In genomic region chr1:80018348-80018747, GRCh38 we compare ENCODE assay signal across 2 cellular contexts.
TF ChIP-seq lines count a peak whose summit lies in the region.

No MANE protein-coding gene starts in this region.

TF ChIP-seq in SK-N-SH, 30 proteins besides CTCF, POLR2A, EP300 and RAD21:
- TF ChIP-seq, protein P1, sequence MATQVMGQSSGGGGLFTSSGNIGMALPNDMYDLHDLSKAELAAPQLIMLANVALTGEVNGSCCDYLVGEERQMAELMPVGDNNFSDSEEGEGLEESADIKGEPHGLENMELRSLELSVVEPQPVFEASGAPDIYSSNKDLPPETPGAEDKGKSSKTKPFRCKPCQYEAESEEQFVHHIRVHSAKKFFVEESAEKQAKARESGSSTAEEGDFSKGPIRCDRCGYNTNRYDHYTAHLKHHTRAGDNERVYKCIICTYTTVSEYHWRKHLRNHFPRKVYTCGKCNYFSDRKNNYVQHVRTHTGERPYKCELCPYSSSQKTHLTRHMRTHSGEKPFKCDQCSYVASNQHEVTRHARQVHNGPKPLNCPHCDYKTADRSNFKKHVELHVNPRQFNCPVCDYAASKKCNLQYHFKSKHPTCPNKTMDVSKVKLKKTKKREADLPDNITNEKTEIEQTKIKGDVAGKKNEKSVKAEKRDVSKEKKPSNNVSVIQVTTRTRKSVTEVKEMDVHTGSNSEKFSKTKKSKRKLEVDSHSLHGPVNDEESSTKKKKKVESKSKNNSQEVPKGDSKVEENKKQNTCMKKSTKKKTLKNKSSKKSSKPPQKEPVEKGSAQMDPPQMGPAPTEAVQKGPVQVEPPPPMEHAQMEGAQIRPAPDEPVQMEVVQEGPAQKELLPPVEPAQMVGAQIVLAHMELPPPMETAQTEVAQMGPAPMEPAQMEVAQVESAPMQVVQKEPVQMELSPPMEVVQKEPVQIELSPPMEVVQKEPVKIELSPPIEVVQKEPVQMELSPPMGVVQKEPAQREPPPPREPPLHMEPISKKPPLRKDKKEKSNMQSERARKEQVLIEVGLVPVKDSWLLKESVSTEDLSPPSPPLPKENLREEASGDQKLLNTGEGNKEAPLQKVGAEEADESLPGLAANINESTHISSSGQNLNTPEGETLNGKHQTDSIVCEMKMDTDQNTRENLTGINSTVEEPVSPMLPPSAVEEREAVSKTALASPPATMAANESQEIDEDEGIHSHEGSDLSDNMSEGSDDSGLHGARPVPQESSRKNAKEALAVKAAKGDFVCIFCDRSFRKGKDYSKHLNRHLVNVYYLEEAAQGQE (IDR thresholded peaks at IDR 0.05; ENCODE audit: low read depth, low read length): no peak
- TF ChIP-seq MXI1 (IDR thresholded peaks at IDR 0.05; ENCODE audit: low read depth, low read length): no peak

TF ChIP-seq in SK-N-SH treated with all-trans-retinoic acid at 6 μM for 48 hours, 23 proteins besides CTCF, POLR2A, EP300 and RAD21 (continued from another document):
- TF ChIP-seq CSRNP3 (CRISPR knock-in tag; IDR thresholded peaks at IDR 0.05) (no peak), PPARA (CRISPR knock-in tag; IDR thresholded peaks at IDR 0.05; ENCODE audit: borderline replicate concordance) (no peak)
